12 cellular contexts compared by ENCODE assay signal in genomic region chr1:33219886-33220661, GRCh38. TPM values are rescaled to one million over a fixed set of nuclear protein-coding genes. Genes with fewer than 3 reads are reported as not detected.
DNase-seq lines count a peak whose midpoint lies in the region; ATAC-seq and TF ChIP-seq lines count a peak whose summit lies in the region.
"Had no signal": no experiment of that assay in that cellular context is flagged by ENCODE, and none has a peak within 500 bp of the region (broad histone marks: within the 10 kb centered on the region; RNA-seq: fewer than 3 reads in every experiment).

No MANE protein-coding gene starts in this region.

- RAD21 ChIA-PET in HCT116 (lab: Charles Lee; ENCODE audit: low non-redundant PET in 1 of 2, low total read pairs in 2 of 2, uncharacterized antibody in 2 of 2, unreplicated experiment in 2 of 2) = no interaction called here

- POLR2A ChIA-PET in HCT116 (lab: Charles Lee) = no interaction called here

- H2AFZ ChIP-seq in HCT116 (ENCODE audit: low read depth, low read length, poor library complexity, severe bottlenecking) = no peak overlapping the region

- intact Hi-C loops in HCT116 (cut with micrococcal nuclease) = loop anchor here (5.0 to 10.0 kb wide), 4 partner anchors 145 to 392 kb away; partner anchors contain the start of gene ZSCAN20
- intact Hi-C loops in esophagus squamous epithelium (cut with DNase I) = no loop called here

- no TSS peak for BruUV-seq in HCT116 (replicated peaks; lab: Mats Ljungman, UMichigan)

- H3K27me3 ChIP-seq in HCT116 (ENCODE audit: insufficient read depth, low read length) (no peaks in the 10 kb centered on the region), RWPE2 (ENCODE audit: insufficient read depth, poor library complexity, severe bottlenecking) (no peaks in the 10 kb centered on the region), esophagus squamous epithelium (no peaks in the 10 kb centered on the region)

- no peaks in the 10 kb centered on the region for H3K79me2 ChIP-seq in HCT116 (ENCODE audit: insufficient read depth, low read length)

- H3K9me3 ChIP-seq in HCT116 (ENCODE audit: control insufficient read depth in 1 of 2, insufficient read depth in 1 of 2, low read depth in 1 of 2, low read length in 2 of 2) (0 out of 4 replicates have a peak, but pooled peaks cover 0 to 3% of the 10 kb centered on the region in 2 experiments), RWPE2 (ENCODE audit: severe bottlenecking) (peaks cover 3% of the 10 kb centered on the region), esophagus squamous epithelium (peaks cover 0 to 7% (median 4%) of the 10 kb centered on the region in 3 donors)

- ATAC-seq in HCT116 (peak; percentile 69), RWPE2 (ENCODE audit: low read depth) (peak; percentile 56), HG03460 (IDR thresholded peaks at IDR 0.05; ENCODE audit: unreplicated experiment) (no peak), GM18498 (IDR thresholded peaks at IDR 0.05; ENCODE audit: unreplicated experiment) (no peak), GM18907 (IDR thresholded peaks at IDR 0.05; ENCODE audit: unreplicated experiment) (no peak)

- H3K4me3 ChIP-seq in HCT116 (replicated peaks in 1 of 2; ENCODE audit: low read depth in 1 of 2, low read length in 2 of 2) = peak overlapping the region in 1 of 2 experiments; percentile 42; a peak in 2 of 4 replicates
- H3K4me3 ChIP-seq in RWPE2 (ENCODE audit: severe bottlenecking) = no peak overlapping the region
- no peak overlapping the region for H3K4me3 ChIP-seq in esophagus squamous epithelium
- H3K4me3 ChIP-seq in retinal pigment epithelial cell (ENCODE audit: low read length) = no peak overlapping the region

- peak; percentile 33; the same call in 1 of the 2 replicates for TF ChIP-seq RAD21 in HCT116 (IDR thresholded peaks at IDR 0.05; ENCODE audit: low read depth)

- peak overlapping the region; percentile 49 for H3K9ac ChIP-seq in HCT116 (ENCODE audit: low read length)

- WGBS in esophagus squamous epithelium, 2 donors = 35 to 63% methylated on average over 4 to 5 of the region's 7 CpGs

- H3K36me3 ChIP-seq in HCT116 (ENCODE audit: control insufficient read depth in 1 of 2, insufficient read depth in 2 of 2, low read length in 2 of 2) = no peaks in the 10 kb centered on the region
- no peaks in the 10 kb centered on the region for H3K36me3 ChIP-seq in RWPE2 (ENCODE audit: low read depth)
- H3K36me3 ChIP-seq in esophagus squamous epithelium = no peaks in the 10 kb centered on the region

- CTCF ChIA-PET in HCT116 (lab: Charles Lee) = interaction anchor here (1.0 to 2.5 kb wide), 4 partner anchors 75 to 393 kb away, joined by 3 to 9 read pairs (median 4); no protein-coding TSS in a partner anchor

- H3K9me2 ChIP-seq in HCT116 (ENCODE audit: insufficient read depth) = no peaks in the 10 kb centered on the region

- TF ChIP-seq CTCF in HCT116 (IDR thresholded peaks at IDR 0.05 in 2 of 3, conservative IDR thresholded peaks at IDR 0.05 in 1 of 3; ENCODE audit: borderline replicate concordance in 1 of 3, insufficient read depth in 1 of 3, low read depth in 2 of 3, low read length in 2 of 3) = no peak
- TF ChIP-seq CTCF in RWPE2 (IDR thresholded peaks at IDR 0.05; ENCODE audit: poor library complexity, severe bottlenecking) = no peak
- TF ChIP-seq CTCF in esophagus squamous epithelium (IDR thresholded peaks at IDR 0.05) = no peak
- peak; percentile 17 for TF ChIP-seq CTCF in retinal pigment epithelial cell (conservative IDR thresholded peaks at IDR 0.05; ENCODE audit: low read depth, low read length)

- no peaks in the 10 kb centered on the region for H4K20me1 ChIP-seq in HCT116 (ENCODE audit: insufficient read depth)

- DNase-seq in HCT116 (ENCODE audit: low read depth, low spot score) (peak; percentile 60), RWPE2 (ENCODE audit: low spot score) (peak; percentile 90), esophagus squamous epithelium (lab: John Stamatoyannopoulos, UW) (no peak), retinal pigment epithelial cell (ENCODE audit: low read depth) (no peak), NCI-H2107 (lab: John Stamatoyannopoulos, UW) (no peak)
- DNase-seq: activated CD8-positive, alpha-beta memory T cell treated with anti-CD3 and anti-CD28 coated beads for 24 hours; activated naive CD8-positive, alpha-beta T cell treated with anti-CD3 and anti-CD28 coated beads, Interleukin-2, amount 10 ng/mL, durations not matched to agents 7 days and 5 days; effector CD4-positive, alpha-beta T cell; NCI-H1436 treated with DMSO at 0.1 percent for 48 hours had no signal

- peak overlapping the region; percentile 79 for H3K4me2 ChIP-seq in HCT116 (ENCODE audit: low read length)

- H3K4me1 ChIP-seq in HCT116 (ENCODE audit: control insufficient read depth in 1 of 2, insufficient read depth in 2 of 2, low read length in 2 of 2) (peaks cover 30 to 41% of the 10 kb centered on the region in 2 experiments), RWPE2 (ENCODE audit: insufficient read depth, poor library complexity, severe bottlenecking) (peaks cover 38% of the 10 kb centered on the region), esophagus squamous epithelium (peaks cover 19 to 47% (median 23%) of the 10 kb centered on the region in 3 donors)

- peak overlapping the region; percentile 82 for H3K27ac ChIP-seq in HCT116 (ENCODE audit: low read depth, low read length)
- peak overlapping the region; percentile 99 for H3K27ac ChIP-seq in RWPE2 (ENCODE audit: poor library complexity, severe bottlenecking)
- peak overlapping the region; percentile 72 to 83 (median 80) for H3K27ac ChIP-seq in esophagus squamous epithelium

- TF ChIP-seq POLR2A in HCT116 (IDR thresholded peaks at IDR 0.05; ENCODE audit: borderline replicate concordance, extremely low read depth, insufficient read depth, insufficient read length) = no peak
- no peak for TF ChIP-seq POLR2A in esophagus squamous epithelium (IDR thresholded peaks at IDR 0.05)

TF ChIP-seq in HCT116, 20 proteins besides CTCF, POLR2A, EP300 and RAD21:
- TF ChIP-seq YY1 (IDR thresholded peaks at IDR 0.05; ENCODE audit: extremely low read depth, insufficient replicate concordance, low read depth, low read length) (peak; percentile 79), REST (IDR thresholded peaks at IDR 0.05; ENCODE audit: low read depth) (no peak), CEBPB (IDR thresholded peaks at IDR 0.05; ENCODE audit: low read depth) (no peak), JUND (IDR thresholded peaks at IDR 0.05) (peak; percentile 92), SIN3A (IDR thresholded peaks at IDR 0.05; ENCODE audit: low read depth) (no peak), CBX3 (IDR thresholded peaks at IDR 0.05; ENCODE audit: low read depth) (peak; percentile 47; the same call in 1 of the 2 replicates), TCF7L2 (IDR thresholded peaks at IDR 0.05; ENCODE audit: borderline replicate concordance, extremely low read depth, insufficient read depth, insufficient read length) (no peak), FOSL1 (IDR thresholded peaks at IDR 0.05; ENCODE audit: low read depth) (peak; percentile 89), ZFX (IDR thresholded peaks at IDR 0.05) (peak; percentile 52), SP1 (IDR thresholded peaks at IDR 0.05; ENCODE audit: low read depth) (peak; percentile 83), ATF3 (IDR thresholded peaks at IDR 0.05) (no peak), ELF1 (IDR thresholded peaks at IDR 0.05; ENCODE audit: borderline replicate concordance, low read depth) (no peak), EGR1 (IDR thresholded peaks at IDR 0.05; ENCODE audit: low read depth) (peak; percentile 68; the same call in 1 of the 2 replicates), MAX (IDR thresholded peaks at IDR 0.05) (peak; percentile 40; the same call in 1 of the 2 replicates)

RNA-seq across cellular contexts. Expression of gene ZNF362, which starts 36.2 kb away (rescaled TPM):
- 11.1 TPM for total RNA-seq in HCT116 (2021; ENCODE audit: unreplicated experiment)
- 7.4 and 8.2 TPM in 2 replicates for polyA plus RNA-seq in HCT116 (2012)
- 10 to 100 TPM in 3 of 4 donors, 1 to 10 TPM in 1; 3.6 to 18.9 (median 13.7) TPM for total RNA-seq in esophagus squamous epithelium

RNA-seq across cellular contexts. Expression of gene TRIM62, which starts 38.2 kb away (rescaled TPM):
- total RNA-seq in HCT116 (2021; ENCODE audit: unreplicated experiment) (6.5 TPM), esophagus squamous epithelium (10 to 100 TPM in 1 of 4 donors, 1 to 10 TPM in 3; 5.4 to 17.7 (median 8.0) TPM)
- 4.0 and 4.1 TPM in 2 replicates for polyA plus RNA-seq in HCT116 (2012)

Comparison
In these comparisons a context has a peak if more than half of its experiments do, and no peak if none do; other contexts are left out.
1. ATAC-seq: peak in HCT116 (single experiment) and RWPE2 (single experiment); none in HG03460 (single experiment), GM18498 (single experiment) and GM18907 (single experiment).
2. DNase-seq: peak in HCT116 (single experiment) and RWPE2 (single experiment); none in esophagus squamous epithelium (single experiment), retinal pigment epithelial cell (single experiment) and NCI-H2107 (single experiment).
3. Peak in every context shown above with its lines, with median percentiles within 50 percentile points of each other: H3K27ac ChIP-seq.